ENCODE assay signal across 34 cellular contexts in the genomic region with DNA sequence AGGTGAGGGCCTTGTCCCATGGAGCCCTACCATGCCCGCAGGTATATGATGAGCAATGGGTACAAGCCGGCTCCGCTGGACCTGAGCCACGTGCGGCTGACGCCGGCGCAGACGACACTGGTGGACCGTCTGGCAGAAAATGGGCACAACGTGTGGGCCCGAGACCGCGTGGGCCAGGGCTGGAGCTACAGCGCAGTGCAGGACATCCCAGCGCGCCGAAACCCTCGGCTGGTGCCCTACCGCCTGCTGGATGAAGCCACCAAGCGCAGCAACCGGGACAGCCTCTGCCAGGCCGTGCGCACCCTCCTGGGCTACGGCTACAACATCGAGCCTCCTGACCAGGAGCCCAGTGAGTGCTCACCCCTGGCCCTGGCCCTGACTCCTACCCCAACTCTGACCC. TPM values are rescaled to one million over a fixed set of nuclear protein-coding genes. Genes with fewer than 3 reads are reported as not detected.
"Had no signal": no experiment of that assay in that cellular context is flagged by ENCODE, and none has a peak within 500 bp of the region (broad histone marks: within the 10 kb centered on the region; RNA-seq: fewer than 3 reads in every experiment).

No MANE protein-coding gene starts in this region.

- H3K4me1 Mint-ChIP-seq: activated B cell treated with CpG ODN at 0.5 μM for 24 hours; activated naive CD4-positive, alpha-beta T cell treated with anti-CD3 and anti-CD28 coated beads, Interleukin-2, amount 50 U/mL, for 24 hours; activated naive CD8-positive, alpha-beta T cell treated with anti-CD3 and anti-CD28 coated beads for 36 hours; activated naive CD8-positive, alpha-beta T cell treated with anti-CD3 and anti-CD28 coated beads, Interleukin-2, amount 50 U/mL, for 24 hours; activated T-helper 17 cell treated with anti-CD3 and anti-CD28 coated beads, Interleukin-2, amount 50 U/mL, for 72 hours; T-helper 17 cell had no signal

- H3K36me3 ChIP-seq: adrenal gland, esophagus muscularis mucosa, WERI-Rb-1 had no signal

- H3K27me3 ChIP-seq: adrenal gland, body of pancreas, gastrocnemius medialis had no signal

- H3K9me3 Mint-ChIP-seq: activated B cell treated with CpG ODN at 0.5 μM for 24 hours; activated CD8-positive, alpha-beta T cell treated with anti-CD3 and anti-CD28 coated beads for 36 hours; activated naive CD4-positive, alpha-beta T cell treated with anti-CD3 and anti-CD28 coated beads, Interleukin-2, amount 50 U/mL, for 24 hours; activated T-cell treated with anti-CD3 and anti-CD28 coated beads, Interleukin-2, amount 50 U/mL, for 4 hours; activated T-helper 17 cell treated with anti-CD3 and anti-CD28 coated beads, Interleukin-2, amount 50 U/mL, for 72 hours; effector memory CD8-positive, alpha-beta T cell had no signal

- H3K27ac Mint-ChIP-seq: activated B cell treated with CpG ODN at 0.5 μM for 24 hours; activated CD8-positive, alpha-beta T cell treated with anti-CD3 and anti-CD28 coated beads for 36 hours; activated naive CD4-positive, alpha-beta T cell treated with anti-CD3 and anti-CD28 coated beads, Interleukin-2, amount 50 U/mL, for 24 hours; activated naive CD8-positive, alpha-beta T cell treated with anti-CD3 and anti-CD28 coated beads for 36 hours; activated naive CD8-positive, alpha-beta T cell treated with anti-CD3 and anti-CD28 coated beads, Interleukin-2, amount 50 U/mL, for 24 hours; activated T-helper 17 cell treated with anti-CD3 and anti-CD28 coated beads, Interleukin-2, amount 50 U/mL, for 72 hours; effector memory CD8-positive, alpha-beta T cell; T-helper 17 cell; T-helper 2 cell treated with Interferon-gamma antibody and Interleukin-4, amounts not matched to agents 5 μg/mL and 100 μg/mL, for 36 hours had no signal

- H3K9me3 ChIP-seq: adrenal gland, body of pancreas, esophagus muscularis mucosa, gastrocnemius medialis had no signal

- DNase-seq: activated B cell treated with CpG ODN at 0.5 μM for 24 hours; activated CD4-positive, alpha-beta T cell treated with anti-CD3 and anti-CD28 coated beads for 48 hours; activated CD4-positive, alpha-beta T cell treated with anti-CD3 and anti-CD28 coated beads, Interleukin-2, amount 50 U/mL, for 1 hour; activated CD4-positive, alpha-beta T cell treated with anti-CD3 and anti-CD28 coated beads, Interleukin-2, amount 50 U/mL, for 48 hours; activated CD8-positive, alpha-beta memory T cell treated with anti-CD3 and anti-CD28 coated beads for 24 hours; activated CD8-positive, alpha-beta T cell treated with anti-CD3 and anti-CD28 coated beads for 36 hours; activated effector memory CD4-positive, alpha-beta T cell treated with Interleukin-2 at 50 U/mL for 16 hours; activated gamma-delta T cell treated with Interleukin-2 at 50 U/mL for 16 hours; activated naive CD4-positive, alpha-beta T cell treated with Interleukin-2 at 50 U/mL for 16 hours; activated naive CD8-positive, alpha-beta T cell treated with anti-CD3 and anti-CD28 coated beads for 36 hours; activated naive CD8-positive, alpha-beta T cell treated with anti-CD3 and anti-CD28 coated beads, Interleukin-2, amount 50 U/mL, for 24 hours; activated T-cell treated with anti-CD3 and anti-CD28 coated beads, Interleukin-2, amount 50 U/mL, for 4 hours; adrenal gland; amygdala; aorta; body of pancreas; cortex of kidney; dermis blood vessel endothelial cell; effector CD4-positive, alpha-beta T cell; effector memory CD8-positive, alpha-beta T cell; erythroblast; foreskin keratinocyte; gastrocnemius medialis; glutamatergic neuron; T-helper 1 cell; T-helper 17 cell; T1000; WERI-Rb-1 had no signal

- H3K36me3 Mint-ChIP-seq: activated naive CD8-positive, alpha-beta T cell treated with anti-CD3 and anti-CD28 coated beads for 36 hours had no signal

- H3K27ac ChIP-seq: adrenal gland, body of pancreas, esophagus muscularis mucosa, foreskin keratinocyte, WERI-Rb-1 had no signal

- H3K4me1 ChIP-seq: adrenal gland, body of pancreas, esophagus muscularis mucosa, foreskin keratinocyte had no signal

- H3K4me3 ChIP-seq: adrenal gland, body of pancreas, esophagus muscularis mucosa, gastrocnemius medialis had no signal

- ATAC-seq: activated CD4-positive, CD25-positive, alpha-beta regulatory T cell treated with anti-CD3 and anti-CD28 coated beads, Interleukin-2, amount 50 U/mL, for 24 hours; activated CD8-positive, alpha-beta T cell treated with anti-CD3 and anti-CD28 coated beads for 36 hours; activated naive CD8-positive, alpha-beta T cell treated with anti-CD3 and anti-CD28 coated beads, Interleukin-2, amount 50 U/mL, for 24 hours; activated T-cell treated with anti-CD3 and anti-CD28 coated beads, Interleukin-2, amount 50 U/mL, for 4 hours; activated T-helper 17 cell treated with anti-CD3 and anti-CD28 coated beads, Interleukin-2, amount 50 U/mL, for 72 hours; body of pancreas; effector memory CD8-positive, alpha-beta T cell; foreskin keratinocyte; gastrocnemius medialis; T-helper 17 cell had no signal

- H3K4me3 Mint-ChIP-seq: activated B cell treated with CpG ODN at 0.5 μM for 24 hours; activated CD8-positive, alpha-beta T cell treated with anti-CD3 and anti-CD28 coated beads for 36 hours; activated naive CD4-positive, alpha-beta T cell treated with anti-CD3 and anti-CD28 coated beads, Interleukin-2, amount 50 U/mL, for 24 hours; activated naive CD8-positive, alpha-beta T cell treated with anti-CD3 and anti-CD28 coated beads for 36 hours; activated naive CD8-positive, alpha-beta T cell treated with anti-CD3 and anti-CD28 coated beads, Interleukin-2, amount 50 U/mL, for 24 hours; activated T-cell treated with anti-CD3 and anti-CD28 coated beads, Interleukin-2, amount 50 U/mL, for 4 hours; activated T-helper 17 cell treated with anti-CD3 and anti-CD28 coated beads, Interleukin-2, amount 50 U/mL, for 72 hours; effector memory CD8-positive, alpha-beta T cell; T-helper 17 cell; T-helper 2 cell treated with Interferon-gamma antibody and Interleukin-4, amounts not matched to agents 5 μg/mL and 100 μg/mL, for 36 hours had no signal

RNA-seq across cellular contexts. Expression of a gene that starts 40.0 kb away (rescaled TPM):
- total RNA-seq: chondrocyte, dermis blood vessel endothelial cell, foreskin keratinocyte had no signal
- polyA plus RNA-seq: foreskin keratinocyte had no signal
